ENCODE assay signal across 1 cellular context in the genomic region with DNA sequence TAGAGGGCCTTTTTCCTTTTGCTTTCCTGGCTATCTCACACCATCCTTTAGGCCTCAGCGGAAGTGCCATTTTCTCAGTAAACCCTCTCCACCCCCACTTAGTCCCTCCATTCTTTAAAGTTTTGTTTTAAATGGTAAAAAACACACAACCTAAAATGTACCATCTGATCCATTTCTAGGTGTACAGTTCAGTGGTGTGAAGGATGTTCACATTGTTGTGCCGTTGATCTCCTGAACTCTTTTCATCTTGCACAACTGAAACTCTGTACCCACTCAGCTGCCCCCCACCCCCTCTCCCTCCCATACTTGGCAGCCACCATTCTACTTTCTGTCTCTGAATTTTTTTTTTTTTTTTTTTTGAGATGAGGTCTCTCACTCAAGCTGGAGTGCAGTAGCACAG.
A peak's percentile ranks its signal among the peaks of the same experiment; 100 is the strongest.
TF ChIP-seq lines count a peak whose summit lies in the region.

No MANE protein-coding gene starts in this region.

TF ChIP-seq in HepG2, 621 proteins besides CTCF, POLR2A, EP300 and RAD21 (continued from another document and continues in another):
- 0 out of 2 replicates have a peak, but pooled peaks have one; percentile 49 for TF ChIP-seq IKZF5 (CRISPR knock-in tag; IDR thresholded peaks at IDR 0.05)
- no peak for TF ChIP-seq ZSCAN29 (CRISPR knock-in tag; conservative IDR thresholded peaks at IDR 0.05)
- no peak for TF ChIP-seq ZSCAN30 (CRISPR knock-in tag; IDR thresholded peaks at IDR 0.05)
- no peak for TF ChIP-seq ZZZ3 (CRISPR knock-in tag; IDR thresholded peaks at IDR 0.05; ENCODE audit: borderline replicate concordance)
- TF ChIP-seq BCLAF1 (IDR thresholded peaks at IDR 0.05), result no peak
- TF ChIP-seq HNF4G (IDR thresholded peaks at IDR 0.05; ENCODE audit: borderline replicate concordance, low read depth, low read length), result peak; percentile 68
- no peak for TF ChIP-seq HNF4G (CRISPR knock-in tag; IDR thresholded peaks at IDR 0.05; ENCODE audit: borderline replicate concordance, low read depth)
- TF ChIP-seq, protein P1, sequence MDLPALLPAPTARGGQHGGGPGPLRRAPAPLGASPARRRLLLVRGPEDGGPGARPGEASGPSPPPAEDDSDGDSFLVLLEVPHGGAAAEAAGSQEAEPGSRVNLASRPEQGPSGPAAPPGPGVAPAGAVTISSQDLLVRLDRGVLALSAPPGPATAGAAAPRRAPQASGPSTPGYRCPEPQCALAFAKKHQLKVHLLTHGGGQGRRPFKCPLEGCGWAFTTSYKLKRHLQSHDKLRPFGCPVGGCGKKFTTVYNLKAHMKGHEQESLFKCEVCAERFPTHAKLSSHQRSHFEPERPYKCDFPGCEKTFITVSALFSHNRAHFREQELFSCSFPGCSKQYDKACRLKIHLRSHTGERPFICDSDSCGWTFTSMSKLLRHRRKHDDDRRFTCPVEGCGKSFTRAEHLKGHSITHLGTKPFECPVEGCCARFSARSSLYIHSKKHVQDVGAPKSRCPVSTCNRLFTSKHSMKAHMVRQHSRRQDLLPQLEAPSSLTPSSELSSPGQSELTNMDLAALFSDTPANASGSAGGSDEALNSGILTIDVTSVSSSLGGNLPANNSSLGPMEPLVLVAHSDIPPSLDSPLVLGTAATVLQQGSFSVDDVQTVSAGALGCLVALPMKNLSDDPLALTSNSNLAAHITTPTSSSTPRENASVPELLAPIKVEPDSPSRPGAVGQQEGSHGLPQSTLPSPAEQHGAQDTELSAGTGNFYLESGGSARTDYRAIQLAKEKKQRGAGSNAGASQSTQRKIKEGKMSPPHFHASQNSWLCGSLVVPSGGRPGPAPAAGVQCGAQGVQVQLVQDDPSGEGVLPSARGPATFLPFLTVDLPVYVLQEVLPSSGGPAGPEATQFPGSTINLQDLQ (CRISPR knock-in tag; IDR thresholded peaks at IDR 0.05), result no peak
- TF ChIP-seq, protein P2, sequence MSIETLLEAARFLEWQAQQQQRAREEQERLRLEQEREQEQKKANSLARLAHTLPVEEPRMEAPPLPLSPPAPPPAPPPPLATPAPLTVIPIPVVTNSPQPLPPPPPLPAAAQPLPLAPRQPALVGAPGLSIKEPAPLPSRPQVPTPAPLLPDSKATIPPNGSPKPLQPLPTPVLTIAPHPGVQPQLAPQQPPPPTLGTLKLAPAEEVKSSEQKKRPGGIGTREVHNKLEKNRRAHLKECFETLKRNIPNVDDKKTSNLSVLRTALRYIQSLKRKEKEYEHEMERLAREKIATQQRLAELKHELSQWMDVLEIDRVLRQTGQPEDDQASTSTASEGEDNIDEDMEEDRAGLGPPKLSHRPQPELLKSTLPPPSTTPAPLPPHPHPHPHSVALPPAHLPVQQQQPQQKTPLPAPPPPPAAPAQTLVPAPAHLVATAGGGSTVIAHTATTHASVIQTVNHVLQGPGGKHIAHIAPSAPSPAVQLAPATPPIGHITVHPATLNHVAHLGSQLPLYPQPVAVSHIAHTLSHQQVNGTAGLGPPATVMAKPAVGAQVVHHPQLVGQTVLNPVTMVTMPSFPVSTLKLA (IDR thresholded peaks at IDR 0.05), result no peak
- no peak for TF ChIP-seq NFE2L1 (CRISPR knock-in tag; IDR thresholded peaks at IDR 0.05; ENCODE audit: borderline replicate concordance)
- TF ChIP-seq, protein P3, sequence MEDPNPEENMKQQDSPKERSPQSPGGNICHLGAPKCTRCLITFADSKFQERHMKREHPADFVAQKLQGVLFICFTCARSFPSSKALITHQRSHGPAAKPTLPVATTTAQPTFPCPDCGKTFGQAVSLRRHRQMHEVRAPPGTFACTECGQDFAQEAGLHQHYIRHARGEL (CRISPR knock-in tag; IDR thresholded peaks at IDR 0.05), result no peak
- TF ChIP-seq, protein P4, sequence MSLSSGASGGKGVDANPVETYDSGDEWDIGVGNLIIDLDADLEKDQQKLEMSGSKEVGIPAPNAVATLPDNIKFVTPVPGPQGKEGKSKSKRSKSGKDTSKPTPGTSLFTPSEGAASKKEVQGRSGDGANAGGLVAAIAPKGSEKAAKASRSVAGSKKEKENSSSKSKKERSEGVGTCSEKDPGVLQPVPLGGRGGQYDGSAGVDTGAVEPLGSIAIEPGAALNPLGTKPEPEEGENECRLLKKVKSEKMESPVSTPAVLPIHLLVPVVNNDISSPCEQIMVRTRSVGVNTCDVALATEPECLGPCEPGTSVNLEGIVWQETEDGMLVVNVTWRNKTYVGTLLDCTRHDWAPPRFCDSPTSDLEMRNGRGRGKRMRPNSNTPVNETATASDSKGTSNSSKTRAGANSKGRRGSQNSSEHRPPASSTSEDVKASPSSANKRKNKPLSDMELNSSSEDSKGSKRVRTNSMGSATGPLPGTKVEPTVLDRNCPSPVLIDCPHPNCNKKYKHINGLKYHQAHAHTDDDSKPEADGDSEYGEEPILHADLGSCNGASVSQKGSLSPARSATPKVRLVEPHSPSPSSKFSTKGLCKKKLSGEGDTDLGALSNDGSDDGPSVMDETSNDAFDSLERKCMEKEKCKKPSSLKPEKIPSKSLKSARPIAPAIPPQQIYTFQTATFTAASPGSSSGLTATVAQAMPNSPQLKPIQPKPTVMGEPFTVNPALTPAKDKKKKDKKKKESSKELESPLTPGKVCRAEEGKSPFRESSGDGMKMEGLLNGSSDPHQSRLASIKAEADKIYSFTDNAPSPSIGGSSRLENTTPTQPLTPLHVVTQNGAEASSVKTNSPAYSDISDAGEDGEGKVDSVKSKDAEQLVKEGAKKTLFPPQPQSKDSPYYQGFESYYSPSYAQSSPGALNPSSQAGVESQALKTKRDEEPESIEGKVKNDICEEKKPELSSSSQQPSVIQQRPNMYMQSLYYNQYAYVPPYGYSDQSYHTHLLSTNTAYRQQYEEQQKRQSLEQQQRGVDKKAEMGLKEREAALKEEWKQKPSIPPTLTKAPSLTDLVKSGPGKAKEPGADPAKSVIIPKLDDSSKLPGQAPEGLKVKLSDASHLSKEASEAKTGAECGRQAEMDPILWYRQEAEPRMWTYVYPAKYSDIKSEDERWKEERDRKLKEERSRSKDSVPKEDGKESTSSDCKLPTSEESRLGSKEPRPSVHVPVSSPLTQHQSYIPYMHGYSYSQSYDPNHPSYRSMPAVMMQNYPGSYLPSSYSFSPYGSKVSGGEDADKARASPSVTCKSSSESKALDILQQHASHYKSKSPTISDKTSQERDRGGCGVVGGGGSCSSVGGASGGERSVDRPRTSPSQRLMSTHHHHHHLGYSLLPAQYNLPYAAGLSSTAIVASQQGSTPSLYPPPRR (CRISPR knock-in tag; IDR thresholded peaks at IDR 0.05; ENCODE audit: borderline replicate concordance), result 0 out of 2 replicates have a peak, but pooled peaks have one; percentile 1
- TF ChIP-seq ZBTB7A (CRISPR knock-in tag; IDR thresholded peaks at IDR 0.05), result no peak
- TF ChIP-seq ZNF781 (CRISPR knock-in tag; IDR thresholded peaks at IDR 0.05; ENCODE audit: borderline replicate concordance, not compliant biosample characterization), result no peak
- TF ChIP-seq KDM3A (CRISPR knock-in tag; IDR thresholded peaks at IDR 0.05; ENCODE audit: low read depth), result no peak
- TF ChIP-seq, protein P5, sequence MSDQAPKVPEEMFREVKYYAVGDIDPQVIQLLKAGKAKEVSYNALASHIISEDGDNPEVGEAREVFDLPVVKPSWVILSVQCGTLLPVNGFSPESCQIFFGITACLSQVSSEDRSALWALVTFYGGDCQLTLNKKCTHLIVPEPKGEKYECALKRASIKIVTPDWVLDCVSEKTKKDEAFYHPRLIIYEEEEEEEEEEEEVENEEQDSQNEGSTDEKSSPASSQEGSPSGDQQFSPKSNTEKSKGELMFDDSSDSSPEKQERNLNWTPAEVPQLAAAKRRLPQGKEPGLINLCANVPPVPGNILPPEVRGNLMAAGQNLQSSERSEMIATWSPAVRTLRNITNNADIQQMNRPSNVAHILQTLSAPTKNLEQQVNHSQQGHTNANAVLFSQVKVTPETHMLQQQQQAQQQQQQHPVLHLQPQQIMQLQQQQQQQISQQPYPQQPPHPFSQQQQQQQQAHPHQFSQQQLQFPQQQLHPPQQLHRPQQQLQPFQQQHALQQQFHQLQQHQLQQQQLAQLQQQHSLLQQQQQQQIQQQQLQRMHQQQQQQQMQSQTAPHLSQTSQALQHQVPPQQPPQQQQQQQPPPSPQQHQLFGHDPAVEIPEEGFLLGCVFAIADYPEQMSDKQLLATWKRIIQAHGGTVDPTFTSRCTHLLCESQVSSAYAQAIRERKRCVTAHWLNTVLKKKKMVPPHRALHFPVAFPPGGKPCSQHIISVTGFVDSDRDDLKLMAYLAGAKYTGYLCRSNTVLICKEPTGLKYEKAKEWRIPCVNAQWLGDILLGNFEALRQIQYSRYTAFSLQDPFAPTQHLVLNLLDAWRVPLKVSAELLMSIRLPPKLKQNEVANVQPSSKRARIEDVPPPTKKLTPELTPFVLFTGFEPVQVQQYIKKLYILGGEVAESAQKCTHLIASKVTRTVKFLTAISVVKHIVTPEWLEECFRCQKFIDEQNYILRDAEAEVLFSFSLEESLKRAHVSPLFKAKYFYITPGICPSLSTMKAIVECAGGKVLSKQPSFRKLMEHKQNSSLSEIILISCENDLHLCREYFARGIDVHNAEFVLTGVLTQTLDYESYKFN (CRISPR knock-in tag; conservative IDR thresholded peaks at IDR 0.05), result peak; percentile 68; the same call in 1 of the 2 replicates
- no peak for TF ChIP-seq ZNF12 (CRISPR knock-in tag; IDR thresholded peaks at IDR 0.05)
- TF ChIP-seq PITX1 (CRISPR knock-in tag; IDR thresholded peaks at IDR 0.05), result 0 out of 2 replicates have a peak, but pooled peaks have one; percentile 18
- TF ChIP-seq LCORL (IDR thresholded peaks at IDR 0.05), result no peak
- no peak for TF ChIP-seq LCORL (CRISPR knock-in tag; IDR thresholded peaks at IDR 0.05)
- no peak for TF ChIP-seq FOSL1 (CRISPR knock-in tag; IDR thresholded peaks at IDR 0.05; ENCODE audit: borderline replicate concordance)
- TF ChIP-seq, protein P6, sequence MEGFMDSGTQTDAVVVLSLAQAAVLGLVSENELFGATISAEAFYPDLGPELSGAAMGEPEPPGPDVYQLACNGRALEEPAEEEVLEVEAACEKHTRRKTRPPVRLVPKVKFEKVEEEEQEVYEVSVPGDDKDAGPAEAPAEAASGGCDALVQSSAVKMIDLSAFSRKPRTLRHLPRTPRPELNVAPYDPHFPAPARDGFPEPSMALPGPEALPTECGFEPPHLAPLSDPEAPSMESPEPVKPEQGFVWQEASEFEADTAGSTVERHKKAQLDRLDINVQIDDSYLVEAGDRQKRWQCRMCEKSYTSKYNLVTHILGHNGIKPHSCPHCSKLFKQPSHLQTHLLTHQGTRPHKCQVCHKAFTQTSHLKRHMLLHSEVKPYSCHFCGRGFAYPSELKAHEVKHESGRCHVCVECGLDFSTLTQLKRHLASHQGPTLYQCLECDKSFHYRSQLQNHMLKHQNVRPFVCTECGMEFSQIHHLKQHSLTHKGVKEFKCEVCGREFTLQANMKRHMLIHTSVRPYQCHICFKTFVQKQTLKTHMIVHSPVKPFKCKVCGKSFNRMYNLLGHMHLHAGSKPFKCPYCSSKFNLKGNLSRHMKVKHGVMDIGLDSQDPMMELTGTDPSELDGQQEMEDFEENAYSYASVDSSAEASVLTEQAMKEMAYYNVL (CRISPR knock-in tag; IDR thresholded peaks at IDR 0.05; ENCODE audit: borderline replicate concordance), result 0 out of 2 replicates have a peak, but pooled peaks have one; percentile 9
- no peak for TF ChIP-seq FOXP1 (IDR thresholded peaks at IDR 0.05)
- peak; percentile 41; the same call in 1 of the 2 replicates for TF ChIP-seq FOXP1 (CRISPR knock-in tag; IDR thresholded peaks at IDR 0.05)
- no peak for TF ChIP-seq ZNF558 (CRISPR knock-in tag; IDR thresholded peaks at IDR 0.05; ENCODE audit: borderline replicate concordance)
- TF ChIP-seq ZFAT (CRISPR knock-in tag; conservative IDR thresholded peaks at IDR 0.05), result no peak
- no peak for TF ChIP-seq TFDP2 (CRISPR knock-in tag; IDR thresholded peaks at IDR 0.05)
- 0 out of 2 replicates have a peak, but pooled peaks have one; percentile 3 for TF ChIP-seq KMT2B (CRISPR knock-in tag; IDR thresholded peaks at IDR 0.05)
- peak; percentile 79 for TF ChIP-seq CEBPB (IDR thresholded peaks at IDR 0.05; ENCODE audit: borderline replicate concordance, low read depth, low read length)
- peak; percentile 69 for TF ChIP-seq PATZ1 (CRISPR knock-in tag; IDR thresholded peaks at IDR 0.05)
